9 cellular contexts compared by ENCODE assay signal in the genomic region with DNA sequence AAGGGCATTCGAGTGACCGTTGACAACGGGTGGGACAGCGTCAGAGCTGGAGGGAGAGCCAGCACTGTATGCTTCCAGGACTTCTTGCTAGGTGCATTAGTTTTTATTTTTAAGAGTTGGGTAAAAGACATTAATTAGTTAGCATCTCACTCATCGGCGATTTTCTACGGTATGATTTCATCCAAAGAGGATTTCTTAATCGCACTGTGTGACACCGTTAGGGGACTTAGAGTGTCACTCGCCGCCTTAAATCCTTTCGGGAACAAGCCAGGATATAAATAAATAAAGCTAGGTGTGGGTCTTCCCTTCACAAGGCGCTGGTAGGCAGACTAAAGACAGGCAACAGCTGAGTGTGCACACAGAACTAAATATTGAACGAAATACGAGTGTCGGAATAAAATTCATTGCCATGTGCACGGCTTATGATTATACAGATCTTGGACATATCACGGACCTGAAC. TPM values are rescaled to one million over a fixed set of nuclear protein-coding genes. Genes with fewer than 3 reads are reported as not detected.
A peak's percentile ranks its signal among the peaks of the same experiment; 100 is the strongest.
DNase-seq lines count a peak whose midpoint lies in the region; ATAC-seq, FAIRE-seq and TF ChIP-seq lines count a peak whose summit lies in the region.
"Had no signal": no experiment of that assay in that cellular context is flagged by ENCODE, and none has a peak within 500 bp of the region (broad histone marks: within the 10 kb centered on the region; RNA-seq: fewer than 3 reads in every experiment).

No MANE protein-coding gene starts in this region.

- H3K9me3 ChIP-seq in iPS-15b (ENCODE audit: control insufficient read depth, insufficient read depth, low read length) (no peaks in the 10 kb centered on the region), smooth muscle cell (replicated peaks; ENCODE audit: low read depth) (no peaks in the 10 kb centered on the region)

- H3K9me3 Mint-ChIP-seq in activated CD8-positive, alpha-beta T cell treated with anti-CD3 and anti-CD28 coated beads for 36 hours: peaks cover 3% of the 10 kb centered on the region

- H3K27me3 ChIP-seq in iPS-15b (ENCODE audit: control insufficient read depth, insufficient read depth, low read length): peaks cover 20% of the 10 kb centered on the region
- peaks cover 45% of the 10 kb centered on the region for H3K27me3 ChIP-seq in smooth muscle cell (ENCODE audit: low read depth)

- no peak overlapping the region for H3K9ac ChIP-seq in iPS-15b (ENCODE audit: low read depth, low read length)
- H3K9ac ChIP-seq in smooth muscle cell (ENCODE audit: low read depth): peak overlapping the region; percentile 22

- H3K4me3 ChIP-seq in iPS-15b (ENCODE audit: low read depth, low read length) (peak overlapping the region; percentile 68), smooth muscle cell (peak overlapping the region; percentile 90)

- FAIRE-seq in HTR-8/SVneo (lab: Jason Lieb, UNC) (no peak), GM12892 (lab: Jason Lieb, UNC) (no peak)

- ATAC-seq in activated CD8-positive, alpha-beta T cell treated with anti-CD3 and anti-CD28 coated beads for 36 hours: no peak

- peak; percentile 2 for DNase-seq in HTR-8/SVneo (ENCODE audit: insufficient read length, low spot score)
- DNase-seq in activated CD8-positive, alpha-beta T cell treated with anti-CD3 and anti-CD28 coated beads for 36 hours: no peak
- no peak for DNase-seq in smooth muscle cell (lab: John Stamatoyannopoulos, UW; ENCODE audit: unreplicated experiment)
- DNase-seq in GM12892 (ENCODE audit: insufficient read length): no peak
- no peak for DNase-seq in NCI-H446 treated with DMSO at 0.1 percent for 48 hours (lab: John Stamatoyannopoulos, UW)
- DNase-seq in SIG-M5 treated with dmso at 0.1 percent for 504 hours (lab: John Stamatoyannopoulos, UW; ENCODE audit: unreplicated experiment): no peak
- no peak for DNase-seq in iPS-NIHi11 (ENCODE audit: low spot score)
- DNase-seq: stimulated activated naive CD4-positive, alpha-beta T cell had no signal

- H3K27ac ChIP-seq in smooth muscle cell (ENCODE audit: low read depth): no peak overlapping the region

- no peaks in the 10 kb centered on the region for H4K20me1 ChIP-seq in smooth muscle cell (ENCODE audit: low read depth)

- peak overlapping the region; percentile 37 for H3K4me3 Mint-ChIP-seq in activated CD8-positive, alpha-beta T cell treated with anti-CD3 and anti-CD28 coated beads for 36 hours

- no peak for TF ChIP-seq POLR2A in GM12892 (IDR thresholded peaks at IDR 0.05; ENCODE audit: low read depth, low read length)

- H3K36me3 ChIP-seq in iPS-15b (ENCODE audit: control insufficient read depth, insufficient read depth, low read length): no peaks in the 10 kb centered on the region
- no peaks in the 10 kb centered on the region for H3K36me3 ChIP-seq in smooth muscle cell (ENCODE audit: low read depth)

- peaks cover 2% of the 10 kb centered on the region for H3K36me3 Mint-ChIP-seq in activated CD8-positive, alpha-beta T cell treated with anti-CD3 and anti-CD28 coated beads for 36 hours (ENCODE audit: low read depth)

- H3K27me3 Mint-ChIP-seq in activated CD8-positive, alpha-beta T cell treated with anti-CD3 and anti-CD28 coated beads for 36 hours: peaks cover 21% of the 10 kb centered on the region

- no peaks in the 10 kb centered on the region for H3F3A ChIP-seq in smooth muscle cell (ENCODE audit: low read depth)

- 5% methylated on average over 18 of the region's 18 CpGs for WGBS in smooth muscle cell (ENCODE audit: low lambda C conversion rate)

- POLR2A ChIA-PET in activated CD8-positive, alpha-beta T cell treated with anti-CD3 and anti-CD28 coated beads for 36 hours (lab: Charles Lee): no interaction called here

- H3K4me2 ChIP-seq in smooth muscle cell: peak overlapping the region; percentile 92

- peaks cover 3% of the 10 kb centered on the region for H3K4me1 Mint-ChIP-seq in activated CD8-positive, alpha-beta T cell treated with anti-CD3 and anti-CD28 coated beads for 36 hours (ENCODE audit: low read depth)

- peak overlapping the region; percentile 98 for H2AFZ ChIP-seq in smooth muscle cell (ENCODE audit: low read depth)

- CTCF ChIA-PET in activated CD8-positive, alpha-beta T cell treated with anti-CD3 and anti-CD28 coated beads for 36 hours (lab: Charles Lee): no interaction called here

- H3K4me1 ChIP-seq in iPS-15b (ENCODE audit: control insufficient read depth, insufficient read depth, low read length): peaks cover 8% of the 10 kb centered on the region
- no peaks in the 10 kb centered on the region for H3K4me1 ChIP-seq in smooth muscle cell (ENCODE audit: low read depth)

- intact Hi-C loops in activated CD8-positive, alpha-beta T cell treated with anti-CD3 and anti-CD28 coated beads for 36 hours (cut with micrococcal nuclease): no loop called here

- no peaks in the 10 kb centered on the region for H3K79me2 ChIP-seq in smooth muscle cell (ENCODE audit: low read depth)

- TF ChIP-seq CTCF in activated CD8-positive, alpha-beta T cell treated with anti-CD3 and anti-CD28 coated beads for 36 hours (IDR thresholded peaks at IDR 0.05): no peak
- TF ChIP-seq CTCF in smooth muscle cell (IDR thresholded peaks at IDR 0.05; ENCODE audit: borderline replicate concordance, insufficient read depth, poor library complexity, severe bottlenecking): no peak

- no peak overlapping the region for H3K27ac Mint-ChIP-seq in activated CD8-positive, alpha-beta T cell treated with anti-CD3 and anti-CD28 coated beads for 36 hours

RNA-seq across cellular contexts. Expression of gene NOVA1, which starts 0.9 kb away (rescaled TPM):
- not detected for total RNA-seq in activated CD8-positive, alpha-beta T cell treated with anti-CD3 and anti-CD28 coated beads for 36 hours
- total RNA-seq in smooth muscle cell: 1.0 and 4.6 TPM in 2 replicates
- 0.98 and 1.2 TPM in 2 replicates for polyA plus RNA-seq in smooth muscle cell
- not detected for polyA plus RNA-seq in GM12892 (2012; ENCODE audit: missing spikeins)
